10 cellular contexts compared by ENCODE assay signal in genomic region chr12:114013601-114014345, GRCh38. TPM values are rescaled to one million over a fixed set of nuclear protein-coding genes. Genes with fewer than 3 reads are reported as not detected.
DNase-seq lines count a peak whose midpoint lies in the region; ATAC-seq and TF ChIP-seq lines count a peak whose summit lies in the region.
"Had no signal": no experiment of that assay in that cellular context is flagged by ENCODE, and none has a peak within 500 bp of the region (broad histone marks: within the 10 kb centered on the region; RNA-seq: fewer than 3 reads in every experiment).

No MANE protein-coding gene starts in this region.

- H3K4me1 ChIP-seq in heart right ventricle: no peaks in the 10 kb centered on the region
- no peaks in the 10 kb centered on the region for H3K4me1 ChIP-seq in heart left ventricle
- no peaks in the 10 kb centered on the region for H3K4me1 ChIP-seq in mucosa of descending colon (ENCODE audit: low read depth)
- H3K4me1 ChIP-seq in CD8-positive, alpha-beta T cell (ENCODE audit: insufficient read depth, low read length): no peaks in the 10 kb centered on the region
- H3K4me1 ChIP-seq: parathyroid adenoma, stomach had no signal

- H3K4me1 Mint-ChIP-seq in CD8-positive, alpha-beta T cell (ENCODE audit: low read depth): no peaks in the 10 kb centered on the region
- no peaks in the 10 kb centered on the region for H3K4me1 Mint-ChIP-seq in natural killer cell treated with Interleukin-12 subunit alpha and Interleukin-12 subunit beta and Interleukin-15 and Interleukin-18, amount 100 ng/mL, for 72 hours (ENCODE audit: low read depth in 2 of 2)

- no peak overlapping the region for H3K4me3 ChIP-seq in heart right ventricle
- H3K4me3 ChIP-seq in heart left ventricle: no peak overlapping the region
- H3K4me3 ChIP-seq in mucosa of descending colon: no peak overlapping the region
- H3K4me3 ChIP-seq in CD8-positive, alpha-beta T cell (ENCODE audit: low read depth, low read length): no peak overlapping the region
- H3K4me3 ChIP-seq: stomach had no signal

- no peaks in the 10 kb centered on the region for H3K9me3 Mint-ChIP-seq in CD8-positive, alpha-beta T cell
- no peaks in the 10 kb centered on the region for H3K9me3 Mint-ChIP-seq in natural killer cell treated with Interleukin-12 subunit alpha and Interleukin-12 subunit beta and Interleukin-15 and Interleukin-18, amount 100 ng/mL, for 72 hours

- 36 to 40% methylated on average over 6 of the region's 6 CpGs for WGBS in heart right ventricle, 2 donors
- 33 to 48% (median 42%) methylated on average over 6 of the region's 6 CpGs for WGBS in heart left ventricle, 4 donors

- no peaks in the 10 kb centered on the region for H3K9me3 ChIP-seq in heart right ventricle
- no peaks in the 10 kb centered on the region for H3K9me3 ChIP-seq in heart left ventricle
- H3K9me3 ChIP-seq in mucosa of descending colon: no peaks in the 10 kb centered on the region
- H3K9me3 ChIP-seq in CD8-positive, alpha-beta T cell (ENCODE audit: low read length): no peaks in the 10 kb centered on the region
- H3K9me3 ChIP-seq: stomach had no signal

- H3K36me3 ChIP-seq in heart right ventricle: no peaks in the 10 kb centered on the region
- no peaks in the 10 kb centered on the region for H3K36me3 ChIP-seq in heart left ventricle
- no peaks in the 10 kb centered on the region for H3K36me3 ChIP-seq in mucosa of descending colon (ENCODE audit: low read depth)
- no peaks in the 10 kb centered on the region for H3K36me3 ChIP-seq in CD8-positive, alpha-beta T cell (ENCODE audit: insufficient read depth, low read length)
- H3K36me3 ChIP-seq: stomach had no signal

- TF ChIP-seq CTCF in heart right ventricle (IDR thresholded peaks at IDR 0.05) (peak in 6 of 9 donors; percentile 15 to 38 (median 25)), heart left ventricle (IDR thresholded peaks at IDR 0.05) (peak in 6 of 12 donors; percentile 10 to 42 (median 22)), mucosa of descending colon (IDR thresholded peaks at IDR 0.05) (no peak)
- TF ChIP-seq CTCF in CD8-positive, alpha-beta T cell (IDR thresholded peaks at IDR 0.05): no peak

- H3K27ac Mint-ChIP-seq in CD8-positive, alpha-beta T cell: no peak overlapping the region
- H3K27ac Mint-ChIP-seq in natural killer cell treated with Interleukin-12 subunit alpha and Interleukin-12 subunit beta and Interleukin-15 and Interleukin-18, amount 100 ng/mL, for 72 hours: no peak overlapping the region

- H3K4me3 Mint-ChIP-seq in CD8-positive, alpha-beta T cell: no peak overlapping the region
- no peak overlapping the region for H3K4me3 Mint-ChIP-seq in natural killer cell treated with Interleukin-12 subunit alpha and Interleukin-12 subunit beta and Interleukin-15 and Interleukin-18, amount 100 ng/mL, for 72 hours

- no peaks in the 10 kb centered on the region for H3K36me3 Mint-ChIP-seq in CD8-positive, alpha-beta T cell
- no peaks in the 10 kb centered on the region for H3K36me3 Mint-ChIP-seq in natural killer cell treated with Interleukin-12 subunit alpha and Interleukin-12 subunit beta and Interleukin-15 and Interleukin-18, amount 100 ng/mL, for 72 hours

- peaks cover 13% of the 10 kb centered on the region for H3K27me3 Mint-ChIP-seq in CD8-positive, alpha-beta T cell (ENCODE audit: low read depth)
- peaks cover 17 to 33% of the 10 kb centered on the region in 2 donors for H3K27me3 Mint-ChIP-seq in natural killer cell treated with Interleukin-12 subunit alpha and Interleukin-12 subunit beta and Interleukin-15 and Interleukin-18, amount 100 ng/mL, for 72 hours

- H3K27me3 ChIP-seq in heart right ventricle (peaks cover 0 to 58% (median 17%) of the 10 kb centered on the region in 7 donors), heart left ventricle (peaks cover 0 to 17% (median 0%) of the 10 kb centered on the region in 9 donors)
- no peaks in the 10 kb centered on the region for H3K27me3 ChIP-seq in CD8-positive, alpha-beta T cell (ENCODE audit: insufficient read depth, low read length)

- CTCF ChIA-PET in CD8-positive, alpha-beta T cell (lab: Charles Lee): no interaction called here

- ATAC-seq in heart right ventricle (no peak), heart left ventricle (no peak), mucosa of descending colon (no peak)
- ATAC-seq in CD8-positive, alpha-beta T cell: no peak
- no peak for ATAC-seq in natural killer cell treated with Interleukin-12 subunit alpha and Interleukin-12 subunit beta and Interleukin-15 and Interleukin-18, amount 100 ng/mL, for 72 hours

- TF ChIP-seq POLR2A in heart left ventricle (IDR thresholded peaks at IDR 0.05): no peak

- intact Hi-C loops in heart right ventricle (cut with DNase I) (no loop called here), heart left ventricle (cut with DNase I) (no loop called here), mucosa of descending colon (cut with DNase I, micrococcal nuclease) (no loop called here)
- intact Hi-C loops in CD8-positive, alpha-beta T cell (cut with DNase I, micrococcal nuclease): no loop called here

- no peak overlapping the region for H3K27ac ChIP-seq in heart right ventricle
- H3K27ac ChIP-seq in heart left ventricle: no peak overlapping the region
- no peak overlapping the region for H3K27ac ChIP-seq in CD8-positive, alpha-beta T cell (ENCODE audit: low read depth, low read length)
- H3K27ac ChIP-seq: parathyroid adenoma, stomach had no signal

- DNase-seq in heart right ventricle (peak in 1 of 2 donors; percentile 6), heart left ventricle (no peak), NCI-H2171 (lab: John Stamatoyannopoulos, UW) (peak; percentile 84), cerebellar cortex (ENCODE audit: low spot score) (peak; percentile 7), mucosa of descending colon (no peak)
- no peak for DNase-seq in stimulated activated CD4-positive, alpha-beta T cell treated with anti-CD3 and anti-CD28 coated beads, Interleukin-4, amount 100 ng/mL, for 24 hours
- no peak for DNase-seq in CD8-positive, alpha-beta T cell
- DNase-seq in natural killer cell treated with Interleukin-12 subunit alpha and Interleukin-12 subunit beta and Interleukin-15 and Interleukin-18, amount 100 ng/mL, for 72 hours (ENCODE audit: low spot score): no peak
- DNase-seq: stomach had no signal

- POLR2A ChIA-PET in CD8-positive, alpha-beta T cell (lab: Charles Lee): no interaction called here

RNA-seq across cellular contexts. Expression of gene RBM19, which starts 47.6 kb away (rescaled TPM):
- total RNA-seq in heart right ventricle: 10 to 100 TPM; 13.3 to 20.9 (median 16.2) TPM
- polyA plus RNA-seq in heart right ventricle: 10 to 100 TPM; 14.1 to 26.6 TPM
- total RNA-seq in heart left ventricle: 10 to 100 TPM; 12.7 to 23.8 (median 17.4) TPM
- polyA plus RNA-seq in heart left ventricle: 10 to 100 TPM; 16.1 to 27.1 TPM
- 10 to 100 TPM; 22.5 to 38.4 (median 32.9) TPM for total RNA-seq in mucosa of descending colon
- total RNA-seq in CD8-positive, alpha-beta T cell: 10 to 100 TPM; 57.7 to 59.9 TPM
- total RNA-seq in natural killer cell treated with Interleukin-12 subunit alpha and Interleukin-12 subunit beta and Interleukin-15 and Interleukin-18, amount 100 ng/mL, for 72 hours: 10 to 100 TPM; 46.9 to 77.8 TPM

Comparison
In these comparisons a context has a peak if more than half of its experiments do, and no peak if none do; other contexts are left out.
1. DNase-seq: peak in NCI-H2171 (single experiment) and cerebellar cortex (single experiment); none in heart left ventricle (0 of 5), stimulated activated CD4-positive, alpha-beta T cell treated with anti-CD3 and anti-CD28 coated beads, Interleukin-4, amount 100 ng/mL, for 24 hours (single experiment), mucosa of descending colon (0 of 3), CD8-positive, alpha-beta T cell (0 of 7) and natural killer cell treated with Interleukin-12 subunit alpha and Interleukin-12 subunit beta and Interleukin-15 and Interleukin-18, amount 100 ng/mL, for 72 hours (single experiment).
2. CTCF ChIP-seq: peak in heart right ventricle (6 of 9); none in mucosa of descending colon (single experiment) and CD8-positive, alpha-beta T cell (single experiment).